Comparison of ENCODE assay signal across 8 cellular contexts in genomic region chr6:42547407-42548329, GRCh38. TPM values are rescaled to one million over a fixed set of nuclear protein-coding genes. Genes with fewer than 3 reads are reported as not detected.
DNase-seq lines count a peak whose midpoint lies in the region; ATAC-seq and TF ChIP-seq lines count a peak whose summit lies in the region.

No MANE protein-coding gene starts in this region.

- BruUV-seq in A673 (replicated peaks; lab: Mats Ljungman, UMichigan), result no TSS peak

- POLR2A ChIA-PET in A673 (lab: Charles Lee; ENCODE audit: low non-redundant PET), result interaction anchor here (0.7 kb wide), 2 partner anchors 178 to 329 kb away, joined by 3 to 4 read pairs; no protein-coding TSS in a partner anchor
- POLR2A ChIA-PET in activated CD4-positive, alpha-beta T cell treated with anti-CD3 and anti-CD28 coated beads, Interleukin-2, amount 10 ng/mL, durations not matched to agents 7 days and 5 days (lab: Charles Lee), result interaction anchor here (0.7 kb wide), 1 partner anchor 1219 kb away, joined by 3 read pairs; no protein-coding TSS in a partner anchor

- H3K9me3 ChIP-seq in A673 (ENCODE audit: low read depth, low read length, poor library complexity, severe bottlenecking), result no peaks in the 10 kb centered on the region
- no peaks in the 10 kb centered on the region for H3K9me3 ChIP-seq in left lung

- H3K4me1 ChIP-seq in A673 (ENCODE audit: insufficient read depth, low read length, poor library complexity, severe bottlenecking) (peaks cover 5% of the 10 kb centered on the region), left lung (peaks cover 0 to 25% of the 10 kb centered on the region in 2 donors)

- peak overlapping the region; percentile 63 for H3K4me3 Mint-ChIP-seq in activated CD4-positive, alpha-beta T cell treated with anti-CD3 and anti-CD28 coated beads, Interleukin-2, amount 10 ng/mL, durations not matched to agents 7 days and 5 days

- peak overlapping the region; percentile 78 for H3K27ac Mint-ChIP-seq in activated CD4-positive, alpha-beta T cell treated with anti-CD3 and anti-CD28 coated beads, Interleukin-2, amount 10 ng/mL, durations not matched to agents 7 days and 5 days

- ATAC-seq in GM18861 (IDR thresholded peaks at IDR 0.05; ENCODE audit: unreplicated experiment) (peak; percentile 84), HG03378 (IDR thresholded peaks at IDR 0.05; ENCODE audit: unreplicated experiment) (peak; percentile 67), left lung (peak; percentile 100)

- H3K36me3 Mint-ChIP-seq in activated CD4-positive, alpha-beta T cell treated with anti-CD3 and anti-CD28 coated beads, Interleukin-2, amount 10 ng/mL, durations not matched to agents 7 days and 5 days (ENCODE audit: low read depth), result no peaks in the 10 kb centered on the region

- peaks cover 19% of the 10 kb centered on the region for H3K4me1 Mint-ChIP-seq in activated CD4-positive, alpha-beta T cell treated with anti-CD3 and anti-CD28 coated beads, Interleukin-2, amount 10 ng/mL, durations not matched to agents 7 days and 5 days

- no peaks in the 10 kb centered on the region for H3K9me3 Mint-ChIP-seq in activated CD4-positive, alpha-beta T cell treated with anti-CD3 and anti-CD28 coated beads, Interleukin-2, amount 10 ng/mL, durations not matched to agents 7 days and 5 days

- intact Hi-C loops in A673 (cut with micrococcal nuclease; ENCODE audit: unreplicated experiment), result loop anchor here (2.0 to 5.0 kb wide), 2 partner anchors 240 to 287 kb away; no protein-coding TSS in a partner anchor
- intact Hi-C loops in left lung (cut with DNase I), result no loop called here

- H3K27me3 ChIP-seq in A673 (replicated peaks; ENCODE audit: insufficient read depth, low read depth, low read length, poor library complexity), result no peaks in the 10 kb centered on the region
- peaks cover 0 to under 1% of the 10 kb centered on the region in 2 donors for H3K27me3 ChIP-seq in left lung

- H3K27me3 Mint-ChIP-seq in activated CD4-positive, alpha-beta T cell treated with anti-CD3 and anti-CD28 coated beads, Interleukin-2, amount 10 ng/mL, durations not matched to agents 7 days and 5 days, result peaks cover 5% of the 10 kb centered on the region

- TF ChIP-seq CTCF in A673 (conservative IDR thresholded peaks at IDR 0.05; ENCODE audit: low read depth, low read length), result peak; percentile 100
- TF ChIP-seq CTCF in coronary artery (IDR thresholded peaks at IDR 0.05), result peak; percentile 93
- TF ChIP-seq CTCF in left lung (IDR thresholded peaks at IDR 0.05), result peak; percentile 97

- H3K4me3 ChIP-seq in A673 (ENCODE audit: low read depth, low read length, poor library complexity, severe bottlenecking), result peak overlapping the region; percentile 52
- H3K4me3 ChIP-seq in coronary artery, result peak overlapping the region; percentile 71
- H3K4me3 ChIP-seq in left lung, result peak overlapping the region; percentile 39 to 40

- H3K36me3 ChIP-seq in A673 (ENCODE audit: insufficient read depth, low read length, poor library complexity, severe bottlenecking) (no peaks in the 10 kb centered on the region), left lung (no peaks in the 10 kb centered on the region)

- DNase-seq in A673 (ENCODE audit: low spot score) (peak; percentile 88), NCI-H510A treated with DMSO at 0.1 percent for 48 hours (lab: John Stamatoyannopoulos, UW) (peak; percentile 97), coronary artery (ENCODE audit: low spot score) (peak; percentile 82), left lung (peak; percentile 86 to 98)
- peak; percentile 87 for DNase-seq in activated CD4-positive, alpha-beta T cell treated with anti-CD3 and anti-CD28 coated beads, Interleukin-2, amount 10 ng/mL, durations not matched to agents 7 days and 5 days
- peak; percentile 89 for DNase-seq in stimulated activated CD4-positive, alpha-beta T cell treated with anti-CD3 and anti-CD28 coated beads, Interleukin-1b, Interleukin-23, amount 100 ng/mL, for 48 hours

- peak overlapping the region; percentile 57 for H3K27ac ChIP-seq in A673 (ENCODE audit: low read depth, low read length, poor library complexity, severe bottlenecking)
- peak overlapping the region; percentile 1 to 65 for H3K27ac ChIP-seq in coronary artery
- H3K27ac ChIP-seq in left lung, result peak overlapping the region; percentile 59 to 63

- CTCF ChIA-PET in A673 (lab: Charles Lee), result interaction anchor here (0.6 to 2.6 kb wide), 20 partner anchors 8 to 910 kb away, joined by 3 to 43 read pairs (median 4); partner anchors contain the start of genes TRERF1 and UBR2
- CTCF ChIA-PET in activated CD4-positive, alpha-beta T cell treated with anti-CD3 and anti-CD28 coated beads, Interleukin-2, amount 10 ng/mL, durations not matched to agents 7 days and 5 days (lab: Charles Lee), result interaction anchor here (0.6 to 2.8 kb wide), 80 partner anchors 8 to 1031 kb away, joined by 3 to 48 read pairs (median 4); partner anchors contain the start of genes BYSL, MED20 and UBR2

RNA-seq across cellular contexts. Expression of gene UBR2, which starts 16.2 kb away (rescaled TPM):
- total RNA-seq in A673 (2021), result 17.5 and 21.1 TPM in 2 replicates
- total RNA-seq in activated CD4-positive, alpha-beta T cell treated with anti-CD3 and anti-CD28 coated beads, Interleukin-2, amount 10 ng/mL, durations not matched to agents 7 days and 5 days, result 10 to 100 TPM; 30.2 to 32.1 TPM
- total RNA-seq in left lung, result 10 to 100 TPM; 28.5 to 34.4 TPM

Comparison
In these comparisons a context has a peak if more than half of its experiments do, and no peak if none do; other contexts are left out.
1. Peak in every context shown above with its lines: DNase-seq, ATAC-seq, H3K4me3 ChIP-seq and H3K27ac ChIP-seq.